ENCODE assay signal across 17 cellular contexts in genomic region chr7:98291717-98292116, GRCh38. TPM values are rescaled to one million over a fixed set of nuclear protein-coding genes. Genes with fewer than 3 reads are reported as not detected.
DNase-seq lines count a peak whose midpoint lies in the region; ATAC-seq and TF ChIP-seq lines count a peak whose summit lies in the region.
"Had no signal": no experiment of that assay in that cellular context is flagged by ENCODE, and none has a peak within 500 bp of the region (broad histone marks: within the 10 kb centered on the region; RNA-seq: fewer than 3 reads in every experiment).

No MANE protein-coding gene starts in this region.

- no peak overlapping the region for H3K4me3 Mint-ChIP-seq in glutamatergic neuron (ENCODE audit: unreplicated experiment)
- H3K4me3 Mint-ChIP-seq in activated T-cell treated with anti-CD3 and anti-CD28 coated beads, Interleukin-2, amount 50 U/mL, for 4 hours = no peak overlapping the region
- H3K4me3 Mint-ChIP-seq: CD4-positive, CD25-positive, alpha-beta regulatory T cell had no signal

- peaks cover 9% of the 10 kb centered on the region for H3K9me3 Mint-ChIP-seq in glutamatergic neuron (ENCODE audit: unreplicated experiment)
- no peaks in the 10 kb centered on the region for H3K9me3 Mint-ChIP-seq in activated T-cell treated with anti-CD3 and anti-CD28 coated beads, Interleukin-2, amount 50 U/mL, for 4 hours
- H3K9me3 Mint-ChIP-seq: CD4-positive, CD25-positive, alpha-beta regulatory T cell had no signal

- ATAC-seq in GM18519 (IDR thresholded peaks at IDR 0.05; ENCODE audit: low FRiP score, unreplicated experiment) = no peak
- ATAC-seq in activated T-cell treated with anti-CD3 and anti-CD28 coated beads, Interleukin-2, amount 50 U/mL, for 4 hours = no peak
- ATAC-seq in GM18909 (IDR thresholded peaks at IDR 0.05; ENCODE audit: poor library complexity, unreplicated experiment) = no peak

- DNase-seq in AG04450 (ENCODE audit: low read depth, low spot score) (no peak), RKO (ENCODE audit: low spot score) (peak; percentile 47), glutamatergic neuron (no peak), cerebellum (ENCODE audit: low spot score) (no peak)
- DNase-seq in activated T-cell treated with anti-CD3 and anti-CD28 coated beads, Interleukin-2, amount 50 U/mL, for 4 hours = no peak
- DNase-seq: activated CD4-positive, alpha-beta T cell treated with anti-CD3 and anti-CD28 coated beads for 1 hour; anterior cingulate cortex; CD4-positive, CD25-positive, alpha-beta regulatory T cell; GOT3; mammary epithelial cell; NCI-H1417 treated with DMSO at 0.1 percent for 48 hours; NCI-H69; posterior cingulate gyrus; stimulated activated naive CD4-positive, alpha-beta T cell had no signal

- H3K4me3 ChIP-seq in AG04450 (ENCODE audit: low read depth, low read length) = no peak overlapping the region

- peak overlapping the region; percentile 21 for H3K27ac ChIP-seq in AG04450 (ENCODE audit: low read depth, low read length)

- H3K27me3 Mint-ChIP-seq in glutamatergic neuron (ENCODE audit: unreplicated experiment) = peaks cover 3% of the 10 kb centered on the region
- H3K27me3 Mint-ChIP-seq in activated T-cell treated with anti-CD3 and anti-CD28 coated beads, Interleukin-2, amount 50 U/mL, for 4 hours (ENCODE audit: low read depth) = no peaks in the 10 kb centered on the region
- H3K27me3 Mint-ChIP-seq: CD4-positive, CD25-positive, alpha-beta regulatory T cell had no signal

- peak overlapping the region; percentile 28 for H3K27ac Mint-ChIP-seq in glutamatergic neuron (ENCODE audit: unreplicated experiment)
- H3K27ac Mint-ChIP-seq: CD4-positive, CD25-positive, alpha-beta regulatory T cell had no signal

- CTCF ChIA-PET in AG04450 (lab: Charles Lee) = no interaction called here

- H3K9me3 ChIP-seq in AG04450 (ENCODE audit: control insufficient read depth, insufficient read depth, low read length) = no peaks in the 10 kb centered on the region; the same call in 1 of the 2 replicates

- POLR2A ChIA-PET in AG04450 (lab: Yijun Ruan, JAX) = no interaction called here

- no peaks in the 10 kb centered on the region for H3K36me3 Mint-ChIP-seq in glutamatergic neuron (ENCODE audit: unreplicated experiment)
- H3K36me3 Mint-ChIP-seq in activated T-cell treated with anti-CD3 and anti-CD28 coated beads, Interleukin-2, amount 50 U/mL, for 4 hours (ENCODE audit: insufficient read depth) = no peaks in the 10 kb centered on the region
- H3K36me3 Mint-ChIP-seq: CD4-positive, CD25-positive, alpha-beta regulatory T cell had no signal

- H3K27me3 ChIP-seq in AG04450 (ENCODE audit: control insufficient read depth, insufficient read depth, low read length) = no peaks in the 10 kb centered on the region

- TF ChIP-seq CTCF in AG04450 (IDR thresholded peaks at IDR 0.05; ENCODE audit: low read depth, low read length) (peak; percentile 16; the same call in 1 of the 2 replicates), GM12872 (IDR thresholded peaks at IDR 0.05; ENCODE audit: insufficient read depth, low read depth, low read length) (peak; percentile 41; the same call in 2 of the 3 replicates), glutamatergic neuron (IDR thresholded peaks at IDR 0.05; ENCODE audit: partially characterized antibody, unreplicated experiment) (no peak)

- H3K4me1 Mint-ChIP-seq in glutamatergic neuron (ENCODE audit: low read depth, unreplicated experiment) = peaks cover 15% of the 10 kb centered on the region
- H3K4me1 Mint-ChIP-seq in activated T-cell treated with anti-CD3 and anti-CD28 coated beads, Interleukin-2, amount 50 U/mL, for 4 hours (ENCODE audit: low read depth) = peaks cover 2% of the 10 kb centered on the region

RNA-seq across cellular contexts. Expression of gene BRI3, which starts 10.2 kb away (rescaled TPM):
- 91.9 and 104 TPM in 2 replicates for polyA plus RNA-seq in AG04450 (2011; rRNA removed)
- 47.8 and 68.2 TPM in 2 replicates for polyA minus RNA-seq in AG04450 (2011; rRNA and poly(A)+ RNA removed)
- total RNA-seq in glutamatergic neuron (ENCODE audit: unreplicated experiment) = 176 TPM
- 10 to 100 TPM; 46.4 to 58.1 (median 51.1) TPM for total RNA-seq in activated T-cell treated with anti-CD3 and anti-CD28 coated beads, Interleukin-2, amount 50 U/mL, for 4 hours
- total RNA-seq in cerebellum = 19.1 TPM

RNA-seq across cellular contexts. Expression of gene TECPR1, which starts 39.7 kb away (rescaled TPM):
- polyA plus RNA-seq in AG04450 (2011; rRNA removed) = 3.5 and 5.0 TPM in 2 replicates
- 5.7 and 7.5 TPM in 2 replicates for polyA minus RNA-seq in AG04450 (2011; rRNA and poly(A)+ RNA removed)
- total RNA-seq in glutamatergic neuron (ENCODE audit: unreplicated experiment) = 174 TPM
- total RNA-seq in activated T-cell treated with anti-CD3 and anti-CD28 coated beads, Interleukin-2, amount 50 U/mL, for 4 hours = 10 to 100 TPM; 35.1 to 42.8 (median 36.1) TPM
- total RNA-seq in cerebellum = 22.8 TPM
